10 cellular contexts compared by ENCODE assay signal in genomic region chr15:75731248-75732100, GRCh38. TPM values are rescaled to one million over a fixed set of nuclear protein-coding genes. Genes with fewer than 3 reads are reported as not detected.
DNase-seq lines count a peak whose midpoint lies in the region; ATAC-seq, FAIRE-seq and TF ChIP-seq lines count a peak whose summit lies in the region.
"Had no signal": no experiment of that assay in that cellular context is flagged by ENCODE, and none has a peak within 500 bp of the region (broad histone marks: within the 10 kb centered on the region; RNA-seq: fewer than 3 reads in every experiment).

No MANE protein-coding gene starts in this region.

- ATAC-seq in pancreas (peak in 3 of 4 donors; percentile 19 to 29 (median 27)), HG03565 (IDR thresholded peaks at IDR 0.05; ENCODE audit: unreplicated experiment) (no peak), HG02798 (IDR thresholded peaks at IDR 0.05; ENCODE audit: poor library complexity, unreplicated experiment) (no peak)

- H3K9me3 ChIP-seq in pancreas: no peaks in the 10 kb centered on the region

- WGBS in pancreas, 2 donors: 59 to 72% methylated on average over 26 of the region's 26 CpGs

- intact Hi-C loops in pancreas (cut with DNase I): no loop called here

- no peak overlapping the region for H3K27ac ChIP-seq in pancreas

- H3K27me3 ChIP-seq in pancreas: no peaks in the 10 kb centered on the region

- H3K36me3 ChIP-seq in pancreas: no peaks in the 10 kb centered on the region

- H3K4me1 ChIP-seq in pancreas: no peaks in the 10 kb centered on the region

- peak; percentile 15 for TF ChIP-seq CTCF in GM12873 (IDR thresholded peaks at IDR 0.05; ENCODE audit: insufficient read depth, low read depth, low read length, missing control alignments)
- no peak for TF ChIP-seq CTCF in pancreas (IDR thresholded peaks at IDR 0.05)

- no peak for FAIRE-seq in pancreas (lab: Jason Lieb, UNC)

- no peak overlapping the region for H3K4me3 ChIP-seq in pancreas

- DNase-seq in foreskin melanocyte: peak; percentile 77
- peak in 1 of 6 donors; percentile 71 for DNase-seq in pancreas
- no peak for DNase-seq in Ammon's horn (ENCODE audit: low spot score)
- DNase-seq in stimulated activated naive CD4-positive, alpha-beta T cell (lab: John Stamatoyannopoulos, UW): no peak
- DNase-seq: T-helper 1 cell had no signal

TF ChIP-seq in PFSK-1, 5 proteins besides CTCF, POLR2A, EP300 and RAD21:
- TF ChIP-seq FOXP2 (optimal IDR thresholded peaks at IDR 0.05; ENCODE audit: borderline replicate concordance, extremely low read depth, extremely low read length, insufficient read depth): no peak
- TF ChIP-seq POLR2AphosphoS5 (IDR thresholded peaks at IDR 0.05; ENCODE audit: low read depth, low read length): peak; percentile 46; the same call in 1 of the 2 replicates

RNA-seq across cellular contexts. Expression of gene CSPG4, which starts 18.8 kb away (rescaled TPM):
- polyA plus RNA-seq in PFSK-1 (2012; ENCODE audit: insufficient read length, low read depth): 95.1 TPM
- 1 to 10 TPM in 2 of 6 donors, under 1 TPM in 4; 0.35 to 1.2 (median 0.95) TPM for total RNA-seq in pancreas
- polyA plus RNA-seq in pancreas: 1 to 10 TPM; 2.9 to 3.1 TPM
- total RNA-seq: activated T-helper 1 cell treated with anti-CD3 and anti-CD28 coated beads, Interleukin-12 subunit alpha, Interleukin-12 subunit beta, Interleukin-2, Interleukin-4 antibody, amounts not matched to agents 30 ng/mL and 10 ng/mL and 1 ng/mL, durations not matched to agents 14 hours and 24 hours and 36 hours had no signal

Comparison
In these comparisons a context has a peak if more than half of its experiments do, and no peak if none do; other contexts are left out.
1. ATAC-seq: peak in pancreas (3 of 4); none in HG03565 (single experiment) and HG02798 (single experiment).